9 cellular contexts compared by ENCODE assay signal in the genomic region with DNA sequence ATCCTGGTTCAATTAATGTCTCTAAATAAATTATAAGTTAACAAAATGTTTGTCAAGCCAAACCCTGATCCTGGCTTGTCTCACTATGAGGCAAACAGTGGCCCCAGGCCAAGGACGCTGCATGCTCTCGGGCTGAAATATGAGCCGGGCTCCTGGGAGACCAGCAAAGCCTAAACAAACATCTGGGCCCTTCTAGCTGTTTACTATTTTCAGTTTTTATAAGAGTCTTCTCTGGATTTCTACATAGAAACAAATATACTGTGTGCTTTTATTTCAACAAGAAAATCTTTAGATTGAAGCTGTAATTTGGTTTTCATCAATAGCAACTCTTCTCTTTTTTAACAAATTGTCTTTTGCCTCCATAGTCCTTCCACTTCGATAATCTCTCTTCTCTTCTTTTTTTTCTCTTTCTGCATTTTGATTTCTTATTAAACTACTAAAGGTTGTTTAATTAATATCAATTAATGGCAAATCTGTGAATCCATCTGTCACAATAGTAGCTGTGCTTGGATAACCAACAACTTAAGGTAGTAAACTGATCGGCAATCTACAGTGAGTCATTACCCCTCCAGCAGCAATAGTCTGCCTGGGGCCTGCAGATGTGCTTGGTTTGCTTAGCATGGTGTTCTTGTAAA.
DNase-seq lines count a peak whose midpoint lies in the region; ATAC-seq and TF ChIP-seq lines count a peak whose summit lies in the region.
"Had no signal": no experiment of that assay in that cellular context is flagged by ENCODE, and none has a peak within 500 bp of the region (broad histone marks: within the 10 kb centered on the region; RNA-seq: fewer than 3 reads in every experiment).

No MANE protein-coding gene starts in this region.

- DNase-seq in Daoy (ENCODE audit: low read depth): peak; percentile 68
- DNase-seq in NCI-H510A (lab: John Stamatoyannopoulos, UW): peak; percentile 41
- peak; percentile 87 for DNase-seq in fibroblast of mammary gland (ENCODE audit: low read depth)
- peak; percentile 6 for DNase-seq in occipital lobe (lab: John Stamatoyannopoulos, UW)
- no peak for DNase-seq in stimulated activated CD4-positive, alpha-beta T cell treated with anti-CD3 and anti-CD28 coated beads, Interleukin-1b, Interleukin-23, amount 100 ng/mL, for 48 hours

- no peak overlapping the region for H3K4me3 ChIP-seq in fibroblast of mammary gland (ENCODE audit: control insufficient read depth, low read depth, low read length)
- H3K4me3 ChIP-seq: HAP-1 had no signal

- no peak for TF ChIP-seq CTCF in fibroblast of mammary gland (conservative IDR thresholded peaks at IDR 0.05; ENCODE audit: control insufficient read depth, insufficient read depth, low read depth, low read length)

- ATAC-seq in GM21526 (IDR thresholded peaks at IDR 0.05; ENCODE audit: low FRiP score, unreplicated experiment) (no peak), GM18498 (IDR thresholded peaks at IDR 0.05; ENCODE audit: unreplicated experiment) (no peak), HG03460 (IDR thresholded peaks at IDR 0.05; ENCODE audit: unreplicated experiment) (no peak)
